1 cellular context compared by ENCODE assay signal in the genomic region with DNA sequence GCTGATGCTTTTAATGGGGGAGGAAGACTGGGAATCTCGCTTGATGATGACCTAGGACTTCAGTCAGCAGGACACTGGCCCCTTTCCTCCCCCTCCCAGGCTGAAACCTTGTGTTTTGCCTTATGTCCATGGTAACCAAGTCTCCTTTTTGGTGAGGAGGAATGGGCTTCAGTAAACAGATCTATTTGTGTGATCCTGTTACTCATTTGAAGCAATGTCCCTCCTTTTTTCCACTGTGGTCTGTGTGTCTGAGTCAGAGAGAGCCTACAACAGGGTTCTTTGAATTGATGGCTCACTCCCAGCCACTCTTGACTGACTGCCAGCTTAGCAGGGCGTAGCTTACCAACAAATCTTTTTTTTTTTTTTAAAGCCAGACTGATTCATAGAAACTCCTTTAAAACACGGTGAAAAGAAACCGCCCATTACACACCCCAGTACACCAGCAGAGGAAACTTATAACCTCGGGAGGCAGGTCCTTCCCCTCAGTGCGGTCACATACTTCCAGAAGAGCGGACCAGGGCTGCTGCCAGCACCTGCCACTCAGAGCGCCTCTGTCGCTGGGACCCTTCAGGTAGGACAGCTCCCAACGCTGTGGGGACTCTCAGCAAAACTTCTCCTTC.
TF ChIP-seq lines count a peak whose summit lies in the region.

A gene with protein sequence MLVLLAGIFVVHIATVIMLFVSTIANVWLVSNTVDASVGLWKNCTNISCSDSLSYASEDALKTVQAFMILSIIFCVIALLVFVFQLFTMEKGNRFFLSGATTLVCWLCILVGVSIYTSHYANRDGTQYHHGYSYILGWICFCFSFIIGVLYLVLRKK (plus strand): TSS at position 425 of the 620 bp plus-strand sequence. CDS start 14,785 bp downstream, outside the sequence.

TF ChIP-seq in GM23338, 12 proteins besides CTCF, POLR2A, EP300 and RAD21 (continued from another document):
- TF ChIP-seq, protein P1, sequence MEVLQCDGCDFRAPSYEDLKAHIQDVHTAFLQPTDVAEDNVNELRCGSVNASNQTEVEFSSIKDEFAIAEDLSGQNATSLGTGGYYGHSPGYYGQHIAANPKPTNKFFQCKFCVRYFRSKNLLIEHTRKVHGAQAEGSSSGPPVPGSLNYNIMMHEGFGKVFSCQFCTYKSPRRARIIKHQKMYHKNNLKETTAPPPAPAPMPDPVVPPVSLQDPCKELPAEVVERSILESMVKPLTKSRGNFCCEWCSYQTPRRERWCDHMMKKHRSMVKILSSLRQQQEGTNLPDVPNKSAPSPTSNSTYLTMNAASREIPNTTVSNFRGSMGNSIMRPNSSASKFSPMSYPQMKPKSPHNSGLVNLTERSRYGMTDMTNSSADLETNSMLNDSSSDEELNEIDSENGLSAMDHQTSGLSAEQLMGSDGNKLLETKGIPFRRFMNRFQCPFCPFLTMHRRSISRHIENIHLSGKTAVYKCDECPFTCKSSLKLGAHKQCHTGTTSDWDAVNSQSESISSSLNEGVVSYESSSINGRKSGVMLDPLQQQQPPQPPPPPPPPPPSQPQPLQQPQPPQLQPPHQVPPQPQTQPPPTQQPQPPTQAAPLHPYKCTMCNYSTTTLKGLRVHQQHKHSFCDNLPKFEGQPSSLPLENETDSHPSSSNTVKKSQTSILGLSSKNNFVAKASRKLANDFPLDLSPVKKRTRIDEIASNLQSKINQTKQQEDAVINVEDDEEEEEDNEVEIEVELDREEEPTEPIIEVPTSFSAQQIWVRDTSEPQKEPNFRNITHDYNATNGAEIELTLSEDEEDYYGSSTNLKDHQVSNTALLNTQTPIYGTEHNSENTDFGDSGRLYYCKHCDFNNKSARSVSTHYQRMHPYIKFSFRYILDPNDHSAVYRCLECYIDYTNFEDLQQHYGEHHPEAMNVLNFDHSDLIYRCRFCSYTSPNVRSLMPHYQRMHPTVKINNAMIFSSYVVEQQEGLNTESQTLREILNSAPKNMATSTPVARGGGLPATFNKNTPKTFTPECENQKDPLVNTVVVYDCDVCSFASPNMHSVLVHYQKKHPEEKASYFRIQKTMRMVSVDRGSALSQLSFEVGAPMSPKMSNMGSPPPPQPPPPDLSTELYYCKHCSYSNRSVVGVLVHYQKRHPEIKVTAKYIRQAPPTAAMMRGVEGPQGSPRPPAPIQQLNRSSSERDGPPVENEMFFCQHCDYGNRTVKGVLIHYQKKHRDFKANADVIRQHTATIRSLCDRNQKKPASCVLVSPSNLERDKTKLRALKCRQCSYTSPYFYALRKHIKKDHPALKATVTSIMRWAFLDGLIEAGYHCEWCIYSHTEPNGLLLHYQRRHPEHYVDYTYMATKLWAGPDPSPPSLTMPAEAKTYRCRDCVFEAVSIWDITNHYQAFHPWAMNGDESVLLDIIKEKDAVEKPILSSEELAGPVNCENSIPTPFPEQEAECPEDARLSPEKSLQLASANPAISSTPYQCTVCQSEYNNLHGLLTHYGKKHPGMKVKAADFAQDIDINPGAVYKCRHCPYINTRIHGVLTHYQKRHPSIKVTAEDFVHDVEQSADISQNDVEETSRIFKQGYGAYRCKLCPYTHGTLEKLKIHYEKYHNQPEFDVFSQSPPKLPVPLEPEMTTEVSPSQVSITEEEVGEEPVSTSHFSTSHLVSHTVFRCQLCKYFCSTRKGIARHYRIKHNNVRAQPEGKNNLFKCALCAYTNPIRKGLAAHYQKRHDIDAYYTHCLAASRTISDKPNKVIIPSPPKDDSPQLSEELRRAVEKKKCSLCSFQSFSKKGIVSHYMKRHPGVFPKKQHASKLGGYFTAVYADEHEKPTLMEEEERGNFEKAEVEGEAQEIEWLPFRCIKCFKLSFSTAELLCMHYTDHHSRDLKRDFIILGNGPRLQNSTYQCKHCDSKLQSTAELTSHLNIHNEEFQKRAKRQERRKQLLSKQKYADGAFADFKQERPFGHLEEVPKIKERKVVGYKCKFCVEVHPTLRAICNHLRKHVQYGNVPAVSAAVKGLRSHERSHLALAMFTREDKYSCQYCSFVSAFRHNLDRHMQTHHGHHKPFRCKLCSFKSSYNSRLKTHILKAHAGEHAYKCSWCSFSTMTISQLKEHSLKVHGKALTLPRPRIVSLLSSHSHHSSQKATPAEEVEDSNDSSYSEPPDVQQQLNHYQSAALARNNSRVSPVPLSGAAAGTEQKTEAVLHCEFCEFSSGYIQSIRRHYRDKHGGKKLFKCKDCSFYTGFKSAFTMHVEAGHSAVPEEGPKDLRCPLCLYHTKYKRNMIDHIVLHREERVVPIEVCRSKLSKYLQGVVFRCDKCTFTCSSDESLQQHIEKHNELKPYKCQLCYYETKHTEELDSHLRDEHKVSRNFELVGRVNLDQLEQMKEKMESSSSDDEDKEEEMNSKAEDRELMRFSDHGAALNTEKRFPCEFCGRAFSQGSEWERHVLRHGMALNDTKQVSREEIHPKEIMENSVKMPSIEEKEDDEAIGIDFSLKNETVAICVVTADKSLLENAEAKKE (CRISPR knock-in tag; IDR thresholded peaks at IDR 0.05) = no peak
- TF ChIP-seq NANOG (IDR thresholded peaks at IDR 0.05; ENCODE audit: borderline replicate concordance) = no peak
- TF ChIP-seq, protein P2, sequence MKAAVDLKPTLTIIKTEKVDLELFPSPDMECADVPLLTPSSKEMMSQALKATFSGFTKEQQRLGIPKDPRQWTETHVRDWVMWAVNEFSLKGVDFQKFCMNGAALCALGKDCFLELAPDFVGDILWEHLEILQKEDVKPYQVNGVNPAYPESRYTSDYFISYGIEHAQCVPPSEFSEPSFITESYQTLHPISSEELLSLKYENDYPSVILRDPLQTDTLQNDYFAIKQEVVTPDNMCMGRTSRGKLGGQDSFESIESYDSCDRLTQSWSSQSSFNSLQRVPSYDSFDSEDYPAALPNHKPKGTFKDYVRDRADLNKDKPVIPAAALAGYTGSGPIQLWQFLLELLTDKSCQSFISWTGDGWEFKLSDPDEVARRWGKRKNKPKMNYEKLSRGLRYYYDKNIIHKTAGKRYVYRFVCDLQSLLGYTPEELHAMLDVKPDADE (IDR thresholded peaks at IDR 0.05) = no peak
- TF ChIP-seq JUNB (IDR thresholded peaks at IDR 0.05; ENCODE audit: unreplicated experiment) = no peak
- no peak for TF ChIP-seq EZH2 (IDR thresholded peaks at IDR 0.05; ENCODE audit: low read depth, unreplicated experiment)
- TF ChIP-seq EZH2phosphoT487 (IDR thresholded peaks at IDR 0.05; ENCODE audit: unreplicated experiment) = no peak
